In genomic region chr2:157835425-157835824, GRCh38 we compare ENCODE assay signal across 27 cellular contexts.
"Had no signal": no experiment of that assay in that cellular context is flagged by ENCODE, and none has a peak within 500 bp of the region (broad histone marks: within the 10 kb centered on the region; RNA-seq: fewer than 3 reads in every experiment).

No MANE protein-coding gene starts in this region.

- H3K36me3 Mint-ChIP-seq: natural killer cell treated with Interleukin-12 subunit alpha and Interleukin-12 subunit beta and Interleukin-15 and Interleukin-18, amount 100 ng/mL, for 72 hours; stimulated activated effector memory CD8-positive, alpha-beta T cell treated with anti-CD3 and anti-CD28 coated beads, Interleukin-12 subunit alpha, Interleukin-12 subunit beta, amount 100 ng/mL, for 72 hours had no signal

- H3K36me3 ChIP-seq: left ventricle myocardium inferior, pancreas, prostate gland, sigmoid colon, spleen, suprapubic skin, thoracic aorta, tibial artery, upper lobe of right lung had no signal

- ATAC-seq: mucosa of descending colon; naive thymus-derived CD4-positive, alpha-beta T cell; natural killer cell treated with Interleukin-12 subunit alpha and Interleukin-12 subunit beta and Interleukin-15 and Interleukin-18, amount 100 ng/mL, for 72 hours; pancreas; right cardiac atrium; stimulated activated effector memory CD8-positive, alpha-beta T cell treated with anti-CD3 and anti-CD28 coated beads, Interleukin-12 subunit alpha, Interleukin-12 subunit beta, amount 100 ng/mL, for 72 hours; upper lobe of right lung had no signal

- H3K9me3 Mint-ChIP-seq: naive thymus-derived CD4-positive, alpha-beta T cell; natural killer cell treated with Interleukin-12 subunit alpha and Interleukin-12 subunit beta and Interleukin-15 and Interleukin-18, amount 100 ng/mL, for 72 hours; neural crest cell; stimulated activated effector memory CD8-positive, alpha-beta T cell treated with anti-CD3 and anti-CD28 coated beads, Interleukin-12 subunit alpha, Interleukin-12 subunit beta, amount 100 ng/mL, for 72 hours; stimulated activated naive CD8-positive, alpha-beta T cell treated with anti-CD3 and anti-CD28 coated beads, Interleukin-15, Interleukin-2, amounts not matched to agents 100 ng/mL and 50 ng/mL, for 24 hours had no signal

- FAIRE-seq: pancreas, small intestine, urothelium cell line had no signal

- H3K27me3 ChIP-seq: pancreas, sigmoid colon, spleen, suprapubic skin, tibial artery, upper lobe of right lung had no signal

- H3K4me1 ChIP-seq: prostate gland had no signal

- DNase-seq: islet precursor cell; left ventricle myocardium inferior; midbrain; mucosa of descending colon; naive thymus-derived CD4-positive, alpha-beta T cell; nucleus accumbens; pancreas; posterior cingulate gyrus; retina; right cardiac atrium; sigmoid colon; small intestine; spleen; stimulated activated CD4-positive, alpha-beta T cell treated with anti-CD3 and anti-CD28 coated beads, Interleukin-4, amount 100 ng/mL, for 24 hours; stimulated activated naive CD4-positive, alpha-beta T cell; tibial artery; trophoblast cell; upper lobe of right lung had no signal

- H3K27me3 Mint-ChIP-seq: naive thymus-derived CD4-positive, alpha-beta T cell; stimulated activated naive CD8-positive, alpha-beta T cell treated with anti-CD3 and anti-CD28 coated beads, Interleukin-15, Interleukin-2, amounts not matched to agents 100 ng/mL and 50 ng/mL, for 24 hours had no signal

- H3K4me3 Mint-ChIP-seq: naive thymus-derived CD4-positive, alpha-beta T cell; natural killer cell treated with Interleukin-12 subunit alpha and Interleukin-12 subunit beta and Interleukin-15 and Interleukin-18, amount 100 ng/mL, for 72 hours; neural crest cell; stimulated activated effector memory CD8-positive, alpha-beta T cell treated with anti-CD3 and anti-CD28 coated beads, Interleukin-12 subunit alpha, Interleukin-12 subunit beta, amount 100 ng/mL, for 72 hours; stimulated activated naive CD8-positive, alpha-beta T cell treated with anti-CD3 and anti-CD28 coated beads, Interleukin-15, Interleukin-2, amounts not matched to agents 100 ng/mL and 50 ng/mL, for 24 hours had no signal

- H3K27ac ChIP-seq: left ventricle myocardium inferior, pancreas, prostate gland, sigmoid colon, spleen, suprapubic skin, thoracic aorta, tibial artery, upper lobe of right lung had no signal

- H3K9me3 ChIP-seq: left ventricle myocardium inferior, mucosa of descending colon, pancreas, prostate gland, sigmoid colon, spleen, suprapubic skin, thoracic aorta, tibial artery, upper lobe of right lung had no signal

- H3K27ac Mint-ChIP-seq: naive thymus-derived CD4-positive, alpha-beta T cell; natural killer cell treated with Interleukin-12 subunit alpha and Interleukin-12 subunit beta and Interleukin-15 and Interleukin-18, amount 100 ng/mL, for 72 hours; stimulated activated effector memory CD8-positive, alpha-beta T cell treated with anti-CD3 and anti-CD28 coated beads, Interleukin-12 subunit alpha, Interleukin-12 subunit beta, amount 100 ng/mL, for 72 hours; stimulated activated naive CD8-positive, alpha-beta T cell treated with anti-CD3 and anti-CD28 coated beads, Interleukin-15, Interleukin-2, amounts not matched to agents 100 ng/mL and 50 ng/mL, for 24 hours had no signal

- H3K4me3 ChIP-seq: left ventricle myocardium inferior, lung, mucosa of descending colon, pancreas, prostate gland, sigmoid colon, spleen, suprapubic skin, thoracic aorta, tibial artery, upper lobe of right lung had no signal
